Comparison of ENCODE assay signal across 21 cellular contexts in the genomic region with DNA sequence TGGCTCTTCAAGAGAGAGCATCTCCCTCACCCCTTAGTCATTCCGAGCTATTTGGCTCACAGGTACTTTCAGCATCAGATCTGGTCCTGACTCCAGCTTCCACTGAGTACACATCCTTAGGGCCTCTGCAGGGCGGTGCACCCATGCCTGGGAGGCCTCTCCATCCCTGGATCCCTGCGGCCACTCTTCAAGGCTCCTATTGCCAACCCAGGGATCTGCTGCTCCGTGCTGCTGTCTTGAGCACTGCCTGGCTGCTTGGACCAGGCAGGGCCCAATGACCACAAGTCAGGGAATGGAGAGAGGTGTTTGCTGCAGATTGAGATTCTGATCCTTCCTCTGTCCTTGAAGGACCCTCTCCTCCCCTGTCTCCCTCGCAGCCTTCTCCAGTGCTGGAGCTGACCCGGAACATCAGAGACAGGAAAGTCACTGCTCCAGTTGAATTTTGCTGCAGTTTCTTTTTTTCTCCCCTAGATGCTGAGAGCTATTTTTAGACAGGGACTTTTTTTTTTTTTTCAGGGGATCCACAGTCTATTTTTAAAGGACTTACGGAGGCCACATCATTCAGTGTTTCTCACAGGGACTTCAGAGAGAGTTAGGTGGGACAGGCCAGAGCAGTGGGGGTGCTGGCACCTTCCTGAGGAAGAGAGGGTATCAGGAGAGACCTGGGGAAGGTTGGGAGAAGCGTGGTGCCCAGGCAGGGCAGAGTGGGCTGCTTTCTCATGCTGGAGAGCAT. TPM values are rescaled to one million over a fixed set of nuclear protein-coding genes. Genes with fewer than 3 reads are reported as not detected.
DNase-seq lines count a peak whose midpoint lies in the region; ATAC-seq and TF ChIP-seq lines count a peak whose summit lies in the region.
"Had no signal": no experiment of that assay in that cellular context is flagged by ENCODE, and none has a peak within 500 bp of the region (broad histone marks: within the 10 kb centered on the region; RNA-seq: fewer than 3 reads in every experiment).

No MANE protein-coding gene starts in this region.

- no peaks in the 10 kb centered on the region for H3K9me3 Mint-ChIP-seq in chondrocyte (ENCODE audit: low read depth)
- H3K9me3 Mint-ChIP-seq in T-cell, result no peaks in the 10 kb centered on the region
- no peaks in the 10 kb centered on the region for H3K9me3 Mint-ChIP-seq in activated T-helper 2 cell treated with anti-CD3 and anti-CD28 coated beads, Interferon-gamma antibody, Interleukin-2, Interleukin-4, amounts not matched to agents 10 μg/mL and 5 μg/mL and 100 μg/mL, durations not matched to agents 14 hours and 24 hours and 36 hours
- no peaks in the 10 kb centered on the region for H3K9me3 Mint-ChIP-seq in activated T-cell treated with anti-CD3 and anti-CD28 coated beads, Interleukin-2, amount 50 U/mL, for 4 hours
- H3K9me3 Mint-ChIP-seq: CD4-positive, alpha-beta T cell had no signal

- H3K27ac Mint-ChIP-seq in chondrocyte (ENCODE audit: unreplicated experiment), result peak overlapping the region; percentile 74
- no peak overlapping the region for H3K27ac Mint-ChIP-seq in T-cell
- no peak overlapping the region for H3K27ac Mint-ChIP-seq in activated T-helper 2 cell treated with anti-CD3 and anti-CD28 coated beads, Interferon-gamma antibody, Interleukin-2, Interleukin-4, amounts not matched to agents 10 μg/mL and 5 μg/mL and 100 μg/mL, durations not matched to agents 14 hours and 24 hours and 36 hours
- H3K27ac Mint-ChIP-seq: B cell; CD4-positive, alpha-beta T cell had no signal

- H3K36me3 Mint-ChIP-seq in chondrocyte (ENCODE audit: low read depth) (no peaks in the 10 kb centered on the region), T-cell (no peaks in the 10 kb centered on the region)
- H3K36me3 Mint-ChIP-seq in activated T-helper 2 cell treated with anti-CD3 and anti-CD28 coated beads, Interferon-gamma antibody, Interleukin-2, Interleukin-4, amounts not matched to agents 10 μg/mL and 5 μg/mL and 100 μg/mL, durations not matched to agents 14 hours and 24 hours and 36 hours (ENCODE audit: low read depth), result no peaks in the 10 kb centered on the region
- H3K36me3 Mint-ChIP-seq in activated T-cell treated with anti-CD3 and anti-CD28 coated beads, Interleukin-2, amount 50 U/mL, for 4 hours (ENCODE audit: insufficient read depth), result no peaks in the 10 kb centered on the region

- CTCF ChIA-PET in HEK293 (lab: Yijun Ruan, JAX) (interaction anchor here (0.7 to 6.6 kb wide), 7 partner anchors 8 to 931 kb away, joined by 3 to 74 read pairs (median 12); no protein-coding TSS in a partner anchor), T-cell (lab: Charles Lee) (interaction anchor here in 1 of 2 donors (0.7 to 0.8 kb wide), 2 partner anchors 588 to 765 kb away, joined by 3 read pairs; no protein-coding TSS in a partner anchor)

- intact Hi-C loops in activated T-helper 2 cell treated with anti-CD3 and anti-CD28 coated beads, Interferon-gamma antibody, Interleukin-2, Interleukin-4, amounts not matched to agents 10 μg/mL and 5 μg/mL and 100 μg/mL, durations not matched to agents 14 hours and 24 hours and 36 hours (cut with micrococcal nuclease), result loop anchor here (5.0 kb wide), 1 partner anchor 223 kb away; no protein-coding TSS in a partner anchor
- intact Hi-C loops in upper lobe of right lung (cut with DNase I), result no loop called here

- H3K36me3 ChIP-seq in HEK293 (ENCODE audit: control insufficient read depth in 2 of 2, insufficient read depth in 1 of 2, low read length in 2 of 2) (no peaks in the 10 kb centered on the region), upper lobe of right lung (no peaks in the 10 kb centered on the region)

- H3K4me1 Mint-ChIP-seq in chondrocyte (ENCODE audit: low read depth) (peaks cover 25% of the 10 kb centered on the region), T-cell (peaks cover 13 to 17% (median 16%) of the 10 kb centered on the region in 3 donors)
- peaks cover 25% of the 10 kb centered on the region for H3K4me1 Mint-ChIP-seq in activated T-helper 2 cell treated with anti-CD3 and anti-CD28 coated beads, Interferon-gamma antibody, Interleukin-2, Interleukin-4, amounts not matched to agents 10 μg/mL and 5 μg/mL and 100 μg/mL, durations not matched to agents 14 hours and 24 hours and 36 hours (ENCODE audit: low read depth)
- H3K4me1 Mint-ChIP-seq in activated T-cell treated with anti-CD3 and anti-CD28 coated beads, Interleukin-2, amount 50 U/mL, for 4 hours (ENCODE audit: low read depth), result peaks cover 10% of the 10 kb centered on the region

- POLR2A ChIA-PET in HEK293 (lab: Yijun Ruan, JAX), result no interaction called here
- POLR2A ChIA-PET in T-cell (lab: Charles Lee), result no interaction called here

- H3K27ac ChIP-seq in HEK293 (ENCODE audit: extremely low read depth, low read depth, low read length) (no peak overlapping the region), upper lobe of right lung (no peak overlapping the region)

- H3K4me3 ChIP-seq in HEK293 (ENCODE audit: low read depth, low read length) (no peak overlapping the region), upper lobe of right lung (no peak overlapping the region)

- DNase-seq in GM10266 (ENCODE audit: extremely low spot score) (peak; percentile 42), chondrocyte (ENCODE audit: low spot score) (no peak), occipital lobe (lab: John Stamatoyannopoulos, UW) (peak; percentile 14), T-cell (no peak), upper lobe of right lung (no peak)
- DNase-seq in activated T-helper 2 cell treated with anti-CD3 and anti-CD28 coated beads, Interferon-gamma antibody, Interleukin-2, Interleukin-4, amounts not matched to agents 10 μg/mL and 5 μg/mL and 100 μg/mL, durations not matched to agents 14 hours and 24 hours and 36 hours (ENCODE audit: low spot score), result no peak
- no peak for DNase-seq in activated T-cell treated with anti-CD3 and anti-CD28 coated beads, Interleukin-2, amount 50 U/mL, for 4 hours
- DNase-seq: ACHN; Calu3; CD4-positive, alpha-beta T cell; HCEC 1CT; IMR-90; Kasumi-1; NCI-H187 treated with DMSO at 0.1 percent for 48 hours; NCI-H82; SHP77 had no signal

- H3K9me3 ChIP-seq in HEK293 (ENCODE audit: control insufficient read depth, insufficient read depth, low read depth, low read length), result no peaks in the 10 kb centered on the region
- no peaks in the 10 kb centered on the region for H3K9me3 ChIP-seq in upper lobe of right lung

- H3K27me3 ChIP-seq in upper lobe of right lung, result peaks cover 28% of the 10 kb centered on the region

- no peak for TF ChIP-seq CTCF in GM10266 (IDR thresholded peaks at IDR 0.05; ENCODE audit: control insufficient read depth, insufficient read depth, low read depth, missing control alignments)
- no peak for TF ChIP-seq CTCF in HEK293 (tag by site-specific recombination; IDR thresholded peaks at IDR 0.05)
- peak; percentile 26 for TF ChIP-seq CTCF in chondrocyte (IDR thresholded peaks at IDR 0.05)
- no peak for TF ChIP-seq CTCF in upper lobe of right lung (IDR thresholded peaks at IDR 0.05)

- H3K4me3 Mint-ChIP-seq in chondrocyte (ENCODE audit: unreplicated experiment) (no peak overlapping the region), T-cell (no peak overlapping the region)
- no peak overlapping the region for H3K4me3 Mint-ChIP-seq in activated T-helper 2 cell treated with anti-CD3 and anti-CD28 coated beads, Interferon-gamma antibody, Interleukin-2, Interleukin-4, amounts not matched to agents 10 μg/mL and 5 μg/mL and 100 μg/mL, durations not matched to agents 14 hours and 24 hours and 36 hours (ENCODE audit: low read depth)
- H3K4me3 Mint-ChIP-seq in activated T-cell treated with anti-CD3 and anti-CD28 coated beads, Interleukin-2, amount 50 U/mL, for 4 hours, result no peak overlapping the region
- H3K4me3 Mint-ChIP-seq: CD4-positive, alpha-beta T cell had no signal

- H3K4me1 ChIP-seq in HEK293 (ENCODE audit: control insufficient read depth, insufficient read depth, low read length), result no peaks in the 10 kb centered on the region; the same call in 1 of the 2 replicates
- H3K4me1 ChIP-seq in upper lobe of right lung, result peaks cover 3% of the 10 kb centered on the region

- peaks cover 40% of the 10 kb centered on the region for H3K27me3 Mint-ChIP-seq in chondrocyte (ENCODE audit: low read depth)
- H3K27me3 Mint-ChIP-seq in T-cell, result peaks cover 22 to 33% of the 10 kb centered on the region in 2 donors
- H3K27me3 Mint-ChIP-seq in activated T-helper 2 cell treated with anti-CD3 and anti-CD28 coated beads, Interferon-gamma antibody, Interleukin-2, Interleukin-4, amounts not matched to agents 10 μg/mL and 5 μg/mL and 100 μg/mL, durations not matched to agents 14 hours and 24 hours and 36 hours (ENCODE audit: low read depth), result peaks cover 22% of the 10 kb centered on the region
- H3K27me3 Mint-ChIP-seq in activated T-cell treated with anti-CD3 and anti-CD28 coated beads, Interleukin-2, amount 50 U/mL, for 4 hours (ENCODE audit: low read depth), result peaks cover 23% of the 10 kb centered on the region

- ATAC-seq in T-cell (replicated peaks in 1 of 4) (no peak), upper lobe of right lung (no peak)
- no peak for ATAC-seq in activated T-cell treated with anti-CD3 and anti-CD28 coated beads, Interleukin-2, amount 50 U/mL, for 4 hours
- ATAC-seq: Panc1 had no signal

TF ChIP-seq in HEK293, 187 proteins besides CTCF, POLR2A, EP300 and RAD21 (continues in another document):
- TF ChIP-seq OVOL3 (tag by site-specific recombination; IDR thresholded peaks at IDR 0.05) (no peak), ZNF292 (tag by site-specific recombination; IDR thresholded peaks at IDR 0.05; ENCODE audit: borderline replicate concordance, low read depth) (no peak), ZNF610 (tag by site-specific recombination; IDR thresholded peaks at IDR 0.05; ENCODE audit: borderline replicate concordance) (peak; percentile 87), ZNF19 (tag by site-specific recombination; IDR thresholded peaks at IDR 0.05; ENCODE audit: low read depth) (no peak)
- TF ChIP-seq, protein P1, sequence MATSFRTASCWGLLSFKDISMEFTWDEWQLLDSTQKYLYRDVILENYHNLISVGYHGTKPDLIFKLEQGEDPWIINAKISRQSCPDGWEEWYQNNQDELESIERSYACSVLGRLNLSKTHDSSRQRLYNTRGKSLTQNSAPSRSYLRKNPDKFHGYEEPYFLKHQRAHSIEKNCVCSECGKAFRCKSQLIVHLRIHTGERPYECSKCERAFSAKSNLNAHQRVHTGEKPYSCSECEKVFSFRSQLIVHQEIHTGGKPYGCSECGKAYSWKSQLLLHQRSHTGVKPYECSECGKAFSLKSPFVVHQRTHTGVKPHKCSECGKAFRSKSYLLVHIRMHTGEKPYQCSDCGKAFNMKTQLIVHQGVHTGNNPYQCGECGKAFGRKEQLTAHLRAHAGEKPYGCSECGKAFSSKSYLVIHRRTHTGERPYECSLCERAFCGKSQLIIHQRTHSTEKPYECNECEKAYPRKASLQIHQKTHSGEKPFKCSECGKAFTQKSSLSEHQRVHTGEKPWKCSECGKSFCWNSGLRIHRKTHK (tag by site-specific recombination; IDR thresholded peaks at IDR 0.05), result no peak

RNA-seq across cellular contexts. Expression of gene KCNA1, which starts 50.1 kb away (rescaled TPM):
- total RNA-seq in chondrocyte, result 0.45 to 0.64 TPM (median 0.63 TPM) in 3 replicates
- total RNA-seq in occipital lobe, result 1.1 TPM
- not detected for total RNA-seq in T-cell
- total RNA-seq in activated T-helper 2 cell treated with anti-CD3 and anti-CD28 coated beads, Interferon-gamma antibody, Interleukin-2, Interleukin-4, amounts not matched to agents 10 μg/mL and 5 μg/mL and 100 μg/mL, durations not matched to agents 14 hours and 24 hours and 36 hours, result not detected in 2 replicates
- under 1 TPM in 1 of 3 donors, not detected in 2; 0.10 TPM for total RNA-seq in activated T-cell treated with anti-CD3 and anti-CD28 coated beads, Interleukin-2, amount 50 U/mL, for 4 hours
- not detected for total RNA-seq in upper lobe of right lung
- total RNA-seq: B cell; Calu3; CD4-positive, alpha-beta T cell; HT-29; IMR-90; NCI-H460 had no signal

Comparison
In these comparisons a context has a peak if more than half of its experiments do, and no peak if none do; other contexts are left out.
1. DNase-seq: peak in GM10266 (single experiment) and occipital lobe (single experiment); none in chondrocyte (single experiment), T-cell (0 of 34), activated T-helper 2 cell treated with anti-CD3 and anti-CD28 coated beads, Interferon-gamma antibody, Interleukin-2, Interleukin-4, amounts not matched to agents 10 μg/mL and 5 μg/mL and 100 μg/mL, durations not matched to agents 14 hours and 24 hours and 36 hours (single experiment), activated T-cell treated with anti-CD3 and anti-CD28 coated beads, Interleukin-2, amount 50 U/mL, for 4 hours (single experiment) and upper lobe of right lung (single experiment).